In the genomic region with DNA sequence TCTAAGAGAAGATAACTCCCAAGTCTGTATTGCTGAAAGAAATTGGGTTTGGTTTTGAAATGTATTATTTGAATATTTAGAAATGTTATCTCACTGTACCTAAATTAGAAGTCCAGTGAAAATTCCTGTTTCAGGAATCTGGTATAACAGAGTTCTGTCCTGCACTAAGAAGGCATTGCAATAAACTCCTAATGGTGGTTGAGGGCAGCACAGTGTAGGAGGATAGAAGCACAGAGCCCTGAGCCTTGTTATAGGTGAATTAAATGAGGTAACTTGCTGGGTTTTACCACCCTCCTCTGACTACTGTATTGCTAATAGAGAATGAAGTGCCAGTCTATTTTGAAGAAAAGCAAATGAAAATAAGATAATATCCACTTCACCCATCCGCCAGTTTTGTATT, we compare ENCODE assay signal across 29 cellular contexts.
DNase-seq lines count a peak whose midpoint lies in the region; ATAC-seq, FAIRE-seq and TF ChIP-seq lines count a peak whose summit lies in the region.
"Had no signal": no experiment of that assay in that cellular context is flagged by ENCODE, and none has a peak within 500 bp of the region (broad histone marks: within the 10 kb centered on the region; RNA-seq: fewer than 3 reads in every experiment).

No MANE protein-coding gene starts in this region.

- H3K79me2 ChIP-seq in Karpas-422 (ENCODE audit: low read length) (no peaks in the 10 kb centered on the region), HepG2 (ENCODE audit: insufficient read depth, low read length) (no peaks in the 10 kb centered on the region)

- FAIRE-seq in HepG2 (lab: Jason Lieb, UNC): no peak
- FAIRE-seq: A549, D721Med, GM12891, H1, K562 had no signal

- H3K4me2 ChIP-seq in Karpas-422 (ENCODE audit: low read depth, low read length, poor library complexity, severe bottlenecking) (no peak overlapping the region), HepG2 (ENCODE audit: low read depth, low read length) (no peak overlapping the region)
- H3K4me2 ChIP-seq: A549; BLaER1 treated with 17β-estradiol and CSF1 and Interleukin-3, amounts not matched to agents 10 nM and 100 nM had no signal

- H3K27ac Mint-ChIP-seq in stimulated activated naive CD8-positive, alpha-beta T cell treated with anti-CD3 and anti-CD28 coated beads, Interleukin-15, amount 100 ng/mL, for 72 hours: peak overlapping the region in 1 of 2 donors; percentile 85
- H3K27ac Mint-ChIP-seq: CD4-positive, alpha-beta T cell; T-helper 1 cell treated with Interleukin-12 subunit alpha and Interleukin-12 subunit beta and Interleukin-4 antibody, amounts not matched to agents 30 μg/mL and 1 μg/mL, for 36 hours had no signal

- ATAC-seq in RWPE2 (ENCODE audit: low read depth): peak; percentile 53; the same call in 2 of the 3 replicates
- ATAC-seq in HepG2: 0 out of 3 replicates have a peak, but pooled peaks have one; percentile 35
- ATAC-seq in stimulated activated naive CD8-positive, alpha-beta T cell treated with anti-CD3 and anti-CD28 coated beads, Interleukin-15, amount 100 ng/mL, for 72 hours: no peak
- ATAC-seq: HCT116, K562, Panc1 had no signal

- no peaks in the 10 kb centered on the region for H3K9me2 ChIP-seq in Karpas-422 (replicated peaks; ENCODE audit: insufficient read depth, low read length)

- intact Hi-C loops in HepG2 (cut with micrococcal nuclease; ENCODE audit: unreplicated experiment): no loop called here

- no TSS peak for BruUV-seq in HepG2 (replicated peaks; lab: Mats Ljungman, UMichigan)

- DNase-seq in NCI-H748 (lab: John Stamatoyannopoulos, UW; ENCODE audit: unreplicated experiment) (peak; percentile 7), NCI-H748 treated with DMSO at 0.1 percent for 48 hours (lab: John Stamatoyannopoulos, UW) (no peak), Karpas-422 (peak; percentile 43), RWPE2 (ENCODE audit: low spot score) (no peak), HepG2 (ENCODE audit: low spot score) (no peak), NCI-H226 (no peak), ureter (ENCODE audit: low spot score) (no peak)
- DNase-seq in stimulated activated naive CD8-positive, alpha-beta T cell treated with anti-CD3 and anti-CD28 coated beads, Interleukin-15, amount 100 ng/mL, for 72 hours: no peak
- DNase-seq: CD4-positive, alpha-beta T cell; GF-D8; MG63; NCI-H1105 treated with DMSO at 0.1 percent for 48 hours; NCI-H1694; NCI-H2029 treated with DMSO at 0.1 percent for 48 hours; NCI-H2171 treated with DMSO at 0.1 percent for 48 hours; NCI-H524; SIG-M5; SW 1271 had no signal

- H3K36me3 ChIP-seq in Karpas-422 (ENCODE audit: insufficient read depth, low read length) (no peaks in the 10 kb centered on the region), RWPE2 (ENCODE audit: low read depth) (no peaks in the 10 kb centered on the region; the same call in 1 of the 2 replicates), HepG2 (replicated peaks in 1 of 2; ENCODE audit: control insufficient read depth in 1 of 2, insufficient read depth in 2 of 2, low read length in 2 of 2) (no peaks in the 10 kb centered on the region)
- H3K36me3 ChIP-seq: MG63 had no signal

- H3K4me1 ChIP-seq in Karpas-422 (ENCODE audit: low read length) (peaks cover 20% of the 10 kb centered on the region), RWPE2 (ENCODE audit: insufficient read depth, poor library complexity, severe bottlenecking) (peaks cover 12% of the 10 kb centered on the region), HepG2 (ENCODE audit: insufficient read depth, low read length) (no peaks in the 10 kb centered on the region)
- H3K4me1 ChIP-seq: BLaER1 treated with 17β-estradiol and CSF1 and Interleukin-3, amounts not matched to agents 10 nM and 100 nM had no signal

- POLR2A ChIA-PET in HepG2 (lab: Yijun Ruan, JAX): no interaction called here

- CTCF ChIA-PET in HepG2 (lab: Yijun Ruan, JAX; ENCODE audit: low intra/inter-chr PET ratio, low total read pairs): no interaction called here

- H3K4me1 Mint-ChIP-seq in stimulated activated naive CD8-positive, alpha-beta T cell treated with anti-CD3 and anti-CD28 coated beads, Interleukin-15, amount 100 ng/mL, for 72 hours: peaks cover 16% of the 10 kb centered on the region

- no peaks in the 10 kb centered on the region for H4K20me1 ChIP-seq in Karpas-422 (ENCODE audit: insufficient read depth, low read depth, low read length)
- H4K20me1 ChIP-seq in HepG2 (ENCODE audit: insufficient read depth, low read length): no peaks in the 10 kb centered on the region
- H4K20me1 ChIP-seq: BLaER1 treated with 17β-estradiol and CSF1 and Interleukin-3, amounts not matched to agents 10 nM and 100 nM had no signal

- no peak for TF ChIP-seq CTCF in RWPE2 (IDR thresholded peaks at IDR 0.05; ENCODE audit: poor library complexity, severe bottlenecking)
- no peak for TF ChIP-seq CTCF in HepG2 (CRISPR knock-in tag; IDR thresholded peaks at IDR 0.05)

- H3K9me3 ChIP-seq in Karpas-422 (ENCODE audit: low read length): no peaks in the 10 kb centered on the region
- no peaks in the 10 kb centered on the region for H3K9me3 ChIP-seq in RWPE2 (ENCODE audit: severe bottlenecking)
- no peaks in the 10 kb centered on the region for H3K9me3 ChIP-seq in HepG2 (ENCODE audit: low read length)
- H3K9me3 ChIP-seq: A549; BLaER1 treated with 17β-estradiol and CSF1 and Interleukin-3, amounts not matched to agents 10 nM and 100 nM; MG63 had no signal

- H3K27me3 Mint-ChIP-seq in stimulated activated naive CD8-positive, alpha-beta T cell treated with anti-CD3 and anti-CD28 coated beads, Interleukin-15, amount 100 ng/mL, for 72 hours: no peaks in the 10 kb centered on the region
- H3K27me3 Mint-ChIP-seq: CD4-positive, alpha-beta T cell had no signal

- H3K27me3 ChIP-seq in Karpas-422 (ENCODE audit: low read length) (no peaks in the 10 kb centered on the region), RWPE2 (ENCODE audit: insufficient read depth, poor library complexity, severe bottlenecking) (no peaks in the 10 kb centered on the region), HepG2 (ENCODE audit: control insufficient read depth in 1 of 2, insufficient read depth in 2 of 2, low read length in 2 of 2) (no peaks in the 10 kb centered on the region)
- H3K27me3 ChIP-seq: BLaER1 treated with 17β-estradiol and CSF1 and Interleukin-3, amounts not matched to agents 10 nM and 100 nM; MG63 had no signal

- no peak overlapping the region for H3K9ac ChIP-seq in Karpas-422 (ENCODE audit: low read length)
- H3K9ac ChIP-seq in HepG2 (ENCODE audit: insufficient read depth, low read depth, low read length): no peak overlapping the region
- H3K9ac ChIP-seq: BLaER1 treated with 17β-estradiol and CSF1 and Interleukin-3, amounts not matched to agents 10 nM and 100 nM had no signal

- H3K4me3 ChIP-seq in Karpas-422 (ENCODE audit: low read length): no peak overlapping the region
- no peak overlapping the region for H3K4me3 ChIP-seq in RWPE2 (ENCODE audit: severe bottlenecking)
- H3K4me3 ChIP-seq in HepG2 (replicated peaks in 1 of 3; ENCODE audit: insufficient read depth in 1 of 3, low read depth in 2 of 3, low read length in 3 of 3): no peak overlapping the region
- H3K4me3 ChIP-seq: A549; BLaER1 treated with 17β-estradiol and CSF1 and Interleukin-3, amounts not matched to agents 10 nM and 100 nM; K562; MG63; SK-N-MC had no signal

- no peak for TF ChIP-seq RAD21 in HepG2 (CRISPR knock-in tag; IDR thresholded peaks at IDR 0.05)

- TF ChIP-seq EP300 in HepG2 (IDR thresholded peaks at IDR 0.05; ENCODE audit: low read depth in 2 of 2, low read length in 2 of 2) (no peak), HepG2 (CRISPR knock-in tag; IDR thresholded peaks at IDR 0.05; ENCODE audit: borderline replicate concordance) (no peak)

- no peak overlapping the region for H3K4me3 Mint-ChIP-seq in stimulated activated naive CD8-positive, alpha-beta T cell treated with anti-CD3 and anti-CD28 coated beads, Interleukin-15, amount 100 ng/mL, for 72 hours
- H3K4me3 Mint-ChIP-seq: CD4-positive, alpha-beta T cell; T-helper 1 cell treated with Interleukin-12 subunit alpha and Interleukin-12 subunit beta and Interleukin-4 antibody, amounts not matched to agents 30 μg/mL and 1 μg/mL, for 36 hours had no signal

- 97% methylated on average over 1 of the region's 1 CpG for WGBS in HepG2 (ENCODE audit: low lambda C conversion rate)

- no peak overlapping the region for H2AFZ ChIP-seq in Karpas-422 (ENCODE audit: low read length)
- H2AFZ ChIP-seq in HepG2 (ENCODE audit: low read length): no peak overlapping the region

- in situ Hi-C loops in HepG2 (cut with HindIII; ENCODE audit: extremely low pct_ligation_motif_present, low pct_unique_long_range_greater_than_20kb): no loop called here

- TF ChIP-seq POLR2A in HepG2 (IDR thresholded peaks at IDR 0.05; ENCODE audit: insufficient read depth in 1 of 2, low read depth in 2 of 2, low read length in 2 of 2): no peak

- no peak overlapping the region for H3K27ac ChIP-seq in Karpas-422 (ENCODE audit: low read length)
- H3K27ac ChIP-seq in RWPE2 (ENCODE audit: poor library complexity, severe bottlenecking): no peak overlapping the region
- H3K27ac ChIP-seq in HepG2 (ENCODE audit: extremely low read length, insufficient read depth, low read length): no peak overlapping the region
- H3K27ac ChIP-seq: A549; BLaER1 treated with 17β-estradiol and CSF1 and Interleukin-3, amounts not matched to agents 10 nM and 100 nM; RWPE1; SK-N-MC had no signal

- no peaks in the 10 kb centered on the region for H3K9me3 Mint-ChIP-seq in stimulated activated naive CD8-positive, alpha-beta T cell treated with anti-CD3 and anti-CD28 coated beads, Interleukin-15, amount 100 ng/mL, for 72 hours
- H3K9me3 Mint-ChIP-seq: CD4-positive, alpha-beta T cell; T-helper 1 cell treated with Interleukin-12 subunit alpha and Interleukin-12 subunit beta and Interleukin-4 antibody, amounts not matched to agents 30 μg/mL and 1 μg/mL, for 36 hours had no signal

TF ChIP-seq in HepG2, 621 proteins besides CTCF, POLR2A, EP300 and RAD21:
- TF ChIP-seq NFRKB (IDR thresholded peaks at IDR 0.05): no peak

Comparison
In these comparisons a context has a peak if more than half of its experiments do, and no peak if none do; other contexts are left out.
1. DNase-seq: peak in NCI-H748 (single experiment) and Karpas-422 (single experiment); none in NCI-H748 treated with DMSO at 0.1 percent for 48 hours (single experiment), RWPE2 (single experiment), HepG2 (single experiment), NCI-H226 (single experiment), stimulated activated naive CD8-positive, alpha-beta T cell treated with anti-CD3 and anti-CD28 coated beads, Interleukin-15, amount 100 ng/mL, for 72 hours (0 of 2) and ureter (single experiment).